In the genomic region with DNA sequence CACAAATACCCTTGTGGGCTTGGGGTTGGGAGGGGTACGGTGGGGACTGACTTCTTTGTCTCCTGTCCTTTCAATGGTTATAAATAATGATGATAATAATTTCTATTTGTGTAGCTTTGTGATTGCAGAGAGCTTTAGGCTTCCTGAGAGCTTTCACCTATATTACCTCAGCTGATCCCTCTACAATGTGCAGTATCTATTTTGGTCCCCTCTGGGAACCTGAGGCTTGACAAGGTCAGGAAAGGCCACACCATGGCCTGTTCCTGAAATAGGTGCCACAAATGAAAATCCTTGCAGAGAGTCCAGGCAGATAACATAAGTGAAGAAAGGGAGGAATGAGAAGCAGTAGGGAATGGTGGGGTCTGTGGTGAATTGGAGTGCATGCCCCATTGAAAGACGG, we compare ENCODE assay signal across 4 cellular contexts. TPM values are rescaled to one million over a fixed set of nuclear protein-coding genes. Genes with fewer than 3 reads are reported as not detected.
"Had no signal": no experiment of that assay in that cellular context is flagged by ENCODE, and none has a peak within 500 bp of the region (broad histone marks: within the 10 kb centered on the region; RNA-seq: fewer than 3 reads in every experiment).

No MANE protein-coding gene starts in this region.

RNA-seq across cellular contexts. Expression of a gene that starts 45.6 kb away (rescaled TPM):
- total RNA-seq: hepatocyte, lung microvascular endothelial cell, mononuclear cell, myocyte had no signal
- polyA plus RNA-seq: hepatocyte had no signal
